In the genomic region with DNA sequence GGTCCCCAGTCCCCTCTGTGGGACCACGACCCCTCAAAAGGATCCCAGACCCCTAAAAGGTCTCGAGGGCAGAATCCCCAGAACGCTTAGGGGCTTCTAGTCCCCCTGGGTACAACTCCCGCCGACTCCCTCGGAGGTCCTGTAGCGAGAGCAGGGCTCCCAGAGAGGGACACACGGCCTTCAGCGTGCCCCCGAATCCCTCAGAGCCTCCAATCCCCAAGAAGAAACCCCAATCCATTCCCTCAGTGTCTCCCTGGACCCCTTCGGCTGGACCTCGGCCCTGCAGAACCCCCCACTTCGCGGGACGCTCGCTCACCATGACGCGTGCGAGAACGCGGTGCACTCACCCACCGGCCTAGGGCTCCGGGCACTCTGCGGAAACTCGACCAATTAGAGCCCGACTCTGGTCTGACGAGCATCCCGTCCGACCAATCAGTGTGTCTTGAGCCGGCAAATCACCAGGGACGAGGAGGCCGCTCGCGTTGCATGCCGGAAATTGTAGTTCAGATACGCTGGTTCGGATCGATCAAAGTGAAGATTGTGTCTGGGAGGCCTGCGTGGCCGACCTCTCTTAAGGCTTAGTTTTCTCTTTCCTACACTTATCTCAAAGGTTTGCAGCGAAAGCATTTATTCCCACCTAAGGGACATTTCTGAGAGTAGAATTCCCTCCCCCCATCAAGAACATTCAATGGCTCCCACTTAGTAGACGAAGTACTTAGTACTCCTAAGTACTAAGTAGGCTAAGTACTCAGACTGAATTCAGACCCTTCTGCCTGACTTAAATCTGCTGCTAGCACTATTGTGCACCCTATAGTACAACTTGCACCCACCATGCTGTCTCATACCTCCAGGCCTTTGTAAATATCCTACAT, we compare ENCODE assay signal across 8 cellular contexts. TPM values are rescaled to one million over a fixed set of nuclear protein-coding genes. Genes with fewer than 3 reads are reported as not detected.
DNase-seq lines count a peak whose midpoint lies in the region; ATAC-seq and TF ChIP-seq lines count a peak whose summit lies in the region.

TSS of gene TMEM161A (minus strand) at position 369 of the 872 bp plus-strand sequence. CDS start at position 319, 50 bp downstream.

- H4K20me1 ChIP-seq in PC-3 (ENCODE audit: low read length) = no peaks in the 10 kb centered on the region

- TF ChIP-seq CTCF in PC-3 (conservative IDR thresholded peaks at IDR 0.05; ENCODE audit: low read depth, low read length) (no peak), epithelial cell of proximal tubule (conservative IDR thresholded peaks at IDR 0.05; ENCODE audit: low read depth, low read length) (no peak)

- H3K27ac ChIP-seq in PC-3 (ENCODE audit: low read length) = no peak within 1 kb of the TSS

- peak within 1 kb of the TSS; percentile 89 for H3K9ac ChIP-seq in PC-3 (ENCODE audit: low read length)

- peak within 1 kb of the TSS; percentile 74 for H3K4me3 ChIP-seq in Jurkat, Clone E6-1 (ENCODE audit: low read length)
- H3K4me3 ChIP-seq in PC-3 (ENCODE audit: low read length) (peak within 1 kb of the TSS; percentile 85), epithelial cell of proximal tubule (ENCODE audit: low read depth, low read length) (peak within 1 kb of the TSS; percentile 98)

- peak within 1 kb of the TSS; percentile 100 for H3K4me2 ChIP-seq in PC-3 (ENCODE audit: low read length)

- peaks cover 11% of the 10 kb centered on the region; the same call in 1 of the 2 replicates for H3K4me1 ChIP-seq in PC-3 (ENCODE audit: insufficient read depth, low read length)

- no peaks in the 10 kb centered on the region for H3K9me2 ChIP-seq in PC-3 (replicated peaks; ENCODE audit: low read length)

- no peaks in the 10 kb centered on the region for H3K27me3 ChIP-seq in PC-3 (ENCODE audit: low read length)

- no TSS peak for BruUV-seq in PC-3 (replicated peaks; lab: Mats Ljungman, UMichigan)

- DNase-seq in DMS153 treated with DMSO at 0.1 percent for 48 hours (lab: John Stamatoyannopoulos, UW; ENCODE audit: unreplicated experiment) (peak; percentile 84), PC-3 (peak; percentile 98), activated T-cell treated with anti-CD3 and anti-CD28 coated beads for 4 hours (peak; percentile 92), epithelial cell of proximal tubule (ENCODE audit: low read depth) (peak; percentile 82), mucosa of gallbladder (ENCODE audit: low spot score) (peak; percentile 99)
- DNase-seq in Jurkat, Clone E6-1 (ENCODE audit: low read depth, low spot score) = peak; percentile 99
- DNase-seq in stimulated activated CD8-positive, alpha-beta memory T cell treated with anti-CD3 and anti-CD28 coated beads, Interleukin-4, amount 100 ng/mL, for 24 hours (ENCODE audit: low read depth) = peak; percentile 94

- H3F3A ChIP-seq in PC-3 (ENCODE audit: low read length, unreplicated experiment) = no peaks in the 10 kb centered on the region

- H3K9me3 ChIP-seq in PC-3 (ENCODE audit: low read length) = no peaks in the 10 kb centered on the region

- peaks cover 13% of the 10 kb centered on the region for H3K79me2 ChIP-seq in PC-3 (ENCODE audit: low read length)

- H3K36me3 ChIP-seq in PC-3 (ENCODE audit: low read depth, low read length) = no peaks in the 10 kb centered on the region; the same call in 1 of the 2 replicates

- H2AFZ ChIP-seq in PC-3 (ENCODE audit: low read length) = peak within 1 kb of the TSS; percentile 95

- POLR2A ChIA-PET in PC-3 (lab: Charles Lee; ENCODE audit: unreplicated experiment) = no interaction called here

- CTCF ChIA-PET in PC-3 (lab: Charles Lee) = no interaction called here

- ATAC-seq in GM21619 (IDR thresholded peaks at IDR 0.05; ENCODE audit: unreplicated experiment) (peak; percentile 96), PC-3 (peak; percentile 100)

- intact Hi-C loops in PC-3 (cut with micrococcal nuclease) = loop anchor here (2.0 kb wide), 1 partner anchor 84 kb away; no protein-coding TSS in a partner anchor

RNA-seq across cellular contexts. Expression of gene TMEM161A, which starts in this region (rescaled TPM):
- 74.2 TPM for polyA plus RNA-seq in Jurkat, Clone E6-1 (2012; ENCODE audit: insufficient read depth, insufficient read length)
- 49.9 and 90.0 TPM in 2 replicates for total RNA-seq in PC-3 (2014; rRNA removed)
- 32.6 TPM in 2 replicates for total RNA-seq in epithelial cell of proximal tubule
- 33.2 TPM for total RNA-seq in mucosa of gallbladder
